11 cellular contexts compared by ENCODE assay signal in genomic region chr15:77282333-77282732, GRCh38.
A peak's percentile ranks its signal among the peaks of the same experiment; 100 is the strongest.
DNase-seq lines count a peak whose midpoint lies in the region; ATAC-seq, FAIRE-seq and TF ChIP-seq lines count a peak whose summit lies in the region.
"Had no signal": no experiment of that assay in that cellular context is flagged by ENCODE, and none has a peak within 500 bp of the region (broad histone marks: within the 10 kb centered on the region; RNA-seq: fewer than 3 reads in every experiment).

No MANE protein-coding gene starts in this region.

- no peak overlapping the region for H3K27ac Mint-ChIP-seq in stimulated activated naive B cell treated with anti-CD40 and anti-IgM and Interleukin-4, amounts not matched to agents 10 μg/mL and 1 μg/mL and 100 μg/mL, for 72 hours
- H3K27ac Mint-ChIP-seq: activated CD4-positive, alpha-beta memory T cell treated with anti-CD3 and anti-CD28 coated beads for 36 hours had no signal

- no peaks in the 10 kb centered on the region for H3K27me3 Mint-ChIP-seq in stimulated activated naive B cell treated with anti-CD40 and anti-IgM and Interleukin-4, amounts not matched to agents 10 μg/mL and 1 μg/mL and 100 μg/mL, for 72 hours
- H3K27me3 Mint-ChIP-seq: activated CD4-positive, alpha-beta memory T cell treated with anti-CD3 and anti-CD28 coated beads for 36 hours had no signal

- peaks cover 5 to 20% of the 10 kb centered on the region in 2 donors for H3K4me1 Mint-ChIP-seq in stimulated activated naive B cell treated with anti-CD40 and anti-IgM and Interleukin-4, amounts not matched to agents 10 μg/mL and 1 μg/mL and 100 μg/mL, for 72 hours

- no peak for TF ChIP-seq CTCF in vagina (IDR thresholded peaks at IDR 0.05)

- peaks cover 7% of the 10 kb centered on the region for H3K4me1 ChIP-seq in vagina

- peaks cover 19 to 34% of the 10 kb centered on the region in 2 donors for H3K36me3 Mint-ChIP-seq in stimulated activated naive B cell treated with anti-CD40 and anti-IgM and Interleukin-4, amounts not matched to agents 10 μg/mL and 1 μg/mL and 100 μg/mL, for 72 hours
- H3K36me3 Mint-ChIP-seq: activated CD4-positive, alpha-beta memory T cell treated with anti-CD3 and anti-CD28 coated beads for 36 hours had no signal

- ATAC-seq in stimulated activated naive B cell treated with anti-CD40 and anti-IgM and Interleukin-4, amounts not matched to agents 10 μg/mL and 1 μg/mL and 100 μg/mL, for 72 hours (replicated peaks) = no peak
- ATAC-seq in HG02885 (IDR thresholded peaks at IDR 0.05; ENCODE audit: poor library complexity, unreplicated experiment) = no peak

- no peak overlapping the region for H3K4me3 ChIP-seq in vagina

- no peak for FAIRE-seq in HTR-8/SVneo (lab: Jason Lieb, UNC)

- TF ChIP-seq POLR2A in vagina (IDR thresholded peaks at IDR 0.05) = no peak

- H3K9me3 ChIP-seq in vagina = no peaks in the 10 kb centered on the region

- H3K9me3 Mint-ChIP-seq in stimulated activated naive B cell treated with anti-CD40 and anti-IgM and Interleukin-4, amounts not matched to agents 10 μg/mL and 1 μg/mL and 100 μg/mL, for 72 hours = no peaks in the 10 kb centered on the region
- H3K9me3 Mint-ChIP-seq: activated CD4-positive, alpha-beta memory T cell treated with anti-CD3 and anti-CD28 coated beads for 36 hours had no signal

- no peaks in the 10 kb centered on the region for H3K27me3 ChIP-seq in vagina

- H3K36me3 ChIP-seq in vagina = no peaks in the 10 kb centered on the region

- intact Hi-C loops in vagina (cut with DNase I) = no loop called here

- DNase-seq in HTR-8/SVneo (ENCODE audit: insufficient read length, low spot score) (peak; percentile 31), dermis blood vessel endothelial cell (peak; percentile 59), iris pigment epithelial cell (ENCODE audit: low read depth) (peak; percentile 57), vagina (ENCODE audit: extremely low spot score in 2 of 2) (no peak), DMS53 (lab: John Stamatoyannopoulos, UW) (no peak)
- DNase-seq in stimulated activated naive B cell treated with anti-CD40 and anti-IgM and Interleukin-4, amounts not matched to agents 10 μg/mL and 1 μg/mL and 100 μg/mL, for 72 hours = no peak
- DNase-seq: activated CD4-positive, alpha-beta memory T cell treated with anti-CD3 and anti-CD28 coated beads for 36 hours; midbrain; NCI-H2171; SIG-M5 had no signal

- no peak overlapping the region for H3K4me3 Mint-ChIP-seq in stimulated activated naive B cell treated with anti-CD40 and anti-IgM and Interleukin-4, amounts not matched to agents 10 μg/mL and 1 μg/mL and 100 μg/mL, for 72 hours
- H3K4me3 Mint-ChIP-seq: activated CD4-positive, alpha-beta memory T cell treated with anti-CD3 and anti-CD28 coated beads for 36 hours had no signal

- H3K27ac ChIP-seq in vagina = peak overlapping the region; percentile 19

Comparison
In these comparisons a context has a peak if more than half of its experiments do, and no peak if none do; other contexts are left out.
1. DNase-seq: peak in HTR-8/SVneo (single experiment), dermis blood vessel endothelial cell (single experiment) and iris pigment epithelial cell (single experiment); none in vagina (0 of 2), stimulated activated naive B cell treated with anti-CD40 and anti-IgM and Interleukin-4, amounts not matched to agents 10 μg/mL and 1 μg/mL and 100 μg/mL, for 72 hours (single experiment) and DMS53 (single experiment).